Comparison of ENCODE assay signal across 5 cellular contexts in genomic region chr11:55431541-55431940, GRCh38.
DNase-seq lines count a peak whose midpoint lies in the region.
"Not testable (repeated sequence)": the region's sequence is repeated elsewhere in the genome, so short reads cannot be mapped to it uniquely, and the experiment has no call there.

No MANE protein-coding gene starts in this region.

- H3K18ac ChIP-seq in mesendoderm (ENCODE audit: low read length); neuronal stem cell (ENCODE audit: low read length): not testable (repeated sequence)

- H3K56ac ChIP-seq in mesendoderm (ENCODE audit: low read length): not testable (repeated sequence)

- not testable (repeated sequence) for H2BK120ac ChIP-seq in mesendoderm (ENCODE audit: low read depth, low read length); neuronal stem cell (ENCODE audit: low read depth, low read length)

- not testable (repeated sequence) for H3K9me3 ChIP-seq in neuronal stem cell (replicated peaks in 1 of 2; ENCODE audit: control insufficient read depth in 2 of 2, insufficient read depth in 1 of 2, low read depth in 1 of 2, low read length in 2 of 2)

- H3K79me1 ChIP-seq in mesendoderm (ENCODE audit: low read length); neuronal stem cell (ENCODE audit: low read depth, low read length): not testable (repeated sequence)

- peak overlapping the region; percentile 29 for H2AFZ ChIP-seq in neuronal stem cell (ENCODE audit: low read length)

- H3K79me2 ChIP-seq in mesendoderm (ENCODE audit: control insufficient read depth, insufficient read depth, low read length): not testable (repeated sequence)

- not testable (repeated sequence) for H3K4me2 ChIP-seq in mesendoderm (ENCODE audit: low read length); neuronal stem cell (ENCODE audit: insufficient read depth, low read length, poor library complexity, severe bottlenecking)

- DNase-seq in COLO829 (ENCODE audit: low spot score) (peak; percentile 1), SK-MEL-5 (ENCODE audit: low read depth, low spot score) (peak; percentile 77), foreskin melanocyte (peak; percentile 1), mesendoderm (peak; percentile 0)
- not testable (repeated sequence) for DNase-seq in neuronal stem cell (ENCODE audit: low spot score)

- not testable (repeated sequence) for H2BK12ac ChIP-seq in neuronal stem cell (ENCODE audit: low read length)

- H2BK5ac ChIP-seq in mesendoderm (ENCODE audit: low read length); neuronal stem cell (ENCODE audit: low read length): not testable (repeated sequence)

- H3K9ac ChIP-seq in mesendoderm (ENCODE audit: low read length); neuronal stem cell (ENCODE audit: low read depth, low read length, poor library complexity): not testable (repeated sequence)

- not testable (repeated sequence) for H3K36me3 ChIP-seq in mesendoderm (ENCODE audit: control insufficient read depth, insufficient read depth, low read length); neuronal stem cell (replicated peaks in 1 of 2; ENCODE audit: control insufficient read depth in 2 of 2, insufficient read depth in 2 of 2, low read length in 2 of 2)

- in situ Hi-C loops in SK-MEL-5 (cut with HindIII; ENCODE audit: low pct_unique_long_range_greater_than_20kb, low sequenced_read_pairs): not testable (repeated sequence)

- not testable (repeated sequence) for H4K91ac ChIP-seq in neuronal stem cell (ENCODE audit: low read depth, low read length, poor library complexity)

- H4K5ac ChIP-seq in mesendoderm (ENCODE audit: low read length): not testable (repeated sequence)

- H2AK5ac ChIP-seq in mesendoderm (ENCODE audit: low read length); neuronal stem cell (ENCODE audit: low read depth, low read length): not testable (repeated sequence)

- WGBS in mesendoderm (ENCODE audit: extremely low coverage, insufficient coverage, low lambda C conversion rate): no CpG with 5 or more reads among the region's 3 CpGs
- WGBS in neuronal stem cell (ENCODE audit: extremely low coverage in 2 of 2, insufficient read length in 2 of 2, insufficient replicate concordance in 1 of 2), 2 donors: no CpG with 5 or more reads among the region's 3 CpGs

- H3K4ac ChIP-seq in mesendoderm (ENCODE audit: low read depth, low read length); neuronal stem cell (ENCODE audit: low read length): not testable (repeated sequence)

- not testable (repeated sequence) for H3K4me3 ChIP-seq in mesendoderm (ENCODE audit: low read length); neuronal stem cell (ENCODE audit: low read length in 2 of 2)

- H2BK15ac ChIP-seq in mesendoderm (replicated peaks; ENCODE audit: low read depth); neuronal stem cell (ENCODE audit: low read length): not testable (repeated sequence)

- not testable (repeated sequence) for H3K27me3 ChIP-seq in mesendoderm (ENCODE audit: insufficient read depth, low read length, poor library complexity); neuronal stem cell (ENCODE audit: control insufficient read depth in 3 of 3, insufficient read depth in 3 of 3, low read depth in 1 of 3, low read length in 3 of 3)

- H3K23ac ChIP-seq in mesendoderm (ENCODE audit: low read length); neuronal stem cell (ENCODE audit: low read depth, low read length, poor library complexity): not testable (repeated sequence)

- H3K14ac ChIP-seq in neuronal stem cell (ENCODE audit: low read length): not testable (repeated sequence)

- not testable (repeated sequence) for H3K27ac ChIP-seq in mesendoderm (ENCODE audit: low read depth, low read length); neuronal stem cell (replicated peaks; ENCODE audit: low read length)

- H3K4me1 ChIP-seq in mesendoderm (ENCODE audit: control insufficient read depth, low read depth, low read length); neuronal stem cell (ENCODE audit: control insufficient read depth in 2 of 2, insufficient read depth in 1 of 2, low read depth in 1 of 2, low read length in 2 of 2): not testable (repeated sequence)

- H4K8ac ChIP-seq in mesendoderm (ENCODE audit: low read depth, low read length); neuronal stem cell (ENCODE audit: low read depth, low read length): not testable (repeated sequence)
